22 cellular contexts compared by ENCODE assay signal in the genomic region with DNA sequence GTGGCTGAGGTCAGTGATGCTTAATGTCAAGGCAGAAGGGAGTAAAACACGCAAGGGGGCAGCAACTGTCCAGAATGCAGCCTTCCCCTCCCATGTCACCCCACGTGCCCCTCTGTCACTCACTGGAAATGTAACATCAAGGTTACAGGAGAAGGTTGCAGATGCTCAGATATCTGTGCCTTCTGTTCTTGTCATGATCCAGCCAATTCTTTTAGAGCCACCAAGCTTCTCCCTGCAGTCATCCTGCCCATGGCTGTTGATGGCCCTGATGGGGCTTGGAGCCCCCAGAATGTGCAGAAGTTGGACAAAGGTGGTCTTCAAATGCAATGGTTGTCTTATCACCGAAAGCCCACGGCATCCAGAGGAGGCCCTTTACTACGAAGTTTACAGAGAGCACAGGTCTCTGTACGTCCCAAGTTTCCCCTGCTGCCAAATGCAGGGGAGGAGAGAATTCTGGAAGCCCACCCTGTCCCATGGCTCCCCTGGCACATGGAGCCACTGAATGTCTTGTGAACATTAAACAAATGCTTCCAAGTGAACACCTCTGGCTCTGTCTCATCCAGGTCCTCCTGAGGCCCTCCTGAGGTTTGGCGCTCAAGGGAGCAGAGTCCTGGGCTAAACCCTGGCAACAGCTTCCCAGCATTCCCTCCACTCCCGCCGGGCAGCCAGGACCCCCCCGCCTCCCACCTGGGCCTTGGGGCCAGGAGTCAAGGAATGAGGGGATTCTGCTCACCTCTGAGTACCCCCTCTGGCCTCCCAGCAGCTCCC. TPM values are rescaled to one million over a fixed set of nuclear protein-coding genes. Genes with fewer than 3 reads are reported as not detected.
DNase-seq lines count a peak whose midpoint lies in the region; ATAC-seq and TF ChIP-seq lines count a peak whose summit lies in the region.
"Had no signal": no experiment of that assay in that cellular context is flagged by ENCODE, and none has a peak within 500 bp of the region (broad histone marks: within the 10 kb centered on the region; RNA-seq: fewer than 3 reads in every experiment).

No MANE protein-coding gene starts in this region.

- H3K27ac ChIP-seq in right lobe of liver, result no peak overlapping the region
- H3K27ac ChIP-seq: epithelial cell of prostate, parathyroid adenoma, tibial artery had no signal

- DNase-seq in CD14-positive monocyte (ENCODE audit: low spot score), result peak; percentile 25
- DNase-seq in GM10266 (ENCODE audit: extremely low spot score), result no peak
- DNase-seq in SK-MEL-5 (ENCODE audit: low read depth, low spot score), result peak; percentile 22
- peak in 2 of 3 donors; percentile 25 to 30 for DNase-seq in right lobe of liver
- no peak for DNase-seq in kidney glomerular epithelial cell (lab: John Stamatoyannopoulos, UW)
- DNase-seq in Ammon's horn (ENCODE audit: low spot score), result no peak
- no peak for DNase-seq in stimulated activated CD4-positive, alpha-beta T cell treated with anti-CD3 and anti-CD28 coated beads, Interleukin-2, amount 100 ng/mL, for 48 hours
- DNase-seq: activated naive CD4-positive, alpha-beta T cell treated with Interleukin-2 at 50 U/mL for 16 hours; AML-193; dermis blood vessel endothelial cell; HCEC 1CT; Kasumi-1; left ventricle myocardium superior; NCI-H1417; NCI-H82; RPMI8226 had no signal

- peaks cover 0 to 5% (median 1%) of the 10 kb centered on the region in 3 donors for H3K27me3 Mint-ChIP-seq in CD14-positive monocyte (ENCODE audit: low read depth in 3 of 3)

- ATAC-seq in right lobe of liver, result no peak
- ATAC-seq: left ventricle myocardium superior had no signal

- H3K9me3 ChIP-seq in right lobe of liver, result no peaks in the 10 kb centered on the region
- H3K9me3 ChIP-seq: tibial artery had no signal

- peaks cover 0 to 3% (median 0%) of the 10 kb centered on the region in 7 donors for H3K9me3 Mint-ChIP-seq in CD14-positive monocyte

- H3K27ac Mint-ChIP-seq in CD14-positive monocyte, result no peak overlapping the region
- H3K27ac Mint-ChIP-seq: brain had no signal

- H3K4me3 ChIP-seq in right lobe of liver, result no peak overlapping the region
- H3K4me3 ChIP-seq: smooth muscle cell, tibial artery had no signal

- no CpG with 5 or more reads among the region's 10 CpGs for WGBS in right lobe of liver (ENCODE audit: insufficient coverage, low coverage, low lambda C conversion rate, missing lambda C conversion rate)

- no peaks in the 10 kb centered on the region for H3K36me3 Mint-ChIP-seq in CD14-positive monocyte
- H3K36me3 Mint-ChIP-seq: brain had no signal

- H3K27me3 ChIP-seq in right lobe of liver, result no peaks in the 10 kb centered on the region

- in situ Hi-C loops in SK-MEL-5 (cut with HindIII; ENCODE audit: low pct_unique_long_range_greater_than_20kb, low sequenced_read_pairs), result no loop called here

- H3K4me3 Mint-ChIP-seq in CD14-positive monocyte, result no peak overlapping the region
- H3K4me3 Mint-ChIP-seq: brain had no signal

- no peaks in the 10 kb centered on the region for H3K36me3 ChIP-seq in right lobe of liver
- H3K36me3 ChIP-seq: tibial artery had no signal

- intact Hi-C loops in CD14-positive monocyte (cut with micrococcal nuclease), result no loop called here
- intact Hi-C loops in right lobe of liver (cut with DNase I), result no loop called here

- no peak for TF ChIP-seq CTCF in CD14-positive monocyte (IDR thresholded peaks at IDR 0.05)
- peak; percentile 21 for TF ChIP-seq CTCF in GM10266 (IDR thresholded peaks at IDR 0.05; ENCODE audit: control insufficient read depth, insufficient read depth, low read depth, missing control alignments)
- TF ChIP-seq CTCF in right lobe of liver (IDR thresholded peaks at IDR 0.05), result no peak

- no peaks in the 10 kb centered on the region for H3K4me1 ChIP-seq in right lobe of liver
- H3K4me1 ChIP-seq: parathyroid adenoma, tibial artery had no signal

- no peak for TF ChIP-seq POLR2A in right lobe of liver (IDR thresholded peaks at IDR 0.05)

- peaks cover 44% of the 10 kb centered on the region for H3K4me1 Mint-ChIP-seq in CD14-positive monocyte

RNA-seq across cellular contexts. Expression of a gene that starts 4.5 kb away (rescaled TPM):
- polyA plus RNA-seq in CD14-positive monocyte, result under 1 TPM in 1 of 2 donors, not detected in 1; 0.11 TPM
- total RNA-seq in SK-MEL-5 (2014; rRNA removed; shearing (Covaris generic)), result 0.13 TPM in 2 replicates
- 0.41 and 0.58 TPM in 2 replicates for polyA plus RNA-seq in SK-MEL-5 (2015; cell fraction: cytosol; rRNA removed)
- 0.39 and 0.92 TPM in 2 replicates for polyA plus RNA-seq in SK-MEL-5 (2015; cell fraction: nucleus; rRNA removed)
- total RNA-seq in right lobe of liver, result under 1 TPM in 3 of 6 experiments, not detected in 3; 0.06 to 0.12 (median 0.07) TPM
- total RNA-seq: dermis blood vessel endothelial cell, frontal cortex, left ventricle myocardium superior, smooth muscle cell had no signal
- polyA plus RNA-seq: smooth muscle cell had no signal

Comparison
In these comparisons a context has a peak if more than half of its experiments do, and no peak if none do; other contexts are left out.
1. DNase-seq: peak in CD14-positive monocyte (single experiment), SK-MEL-5 (single experiment) and right lobe of liver (2 of 3); none in GM10266 (single experiment), kidney glomerular epithelial cell (single experiment), Ammon's horn (single experiment) and stimulated activated CD4-positive, alpha-beta T cell treated with anti-CD3 and anti-CD28 coated beads, Interleukin-2, amount 100 ng/mL, for 48 hours (0 of 2).